In genomic region chr6:127518710-127519468, GRCh38 we compare ENCODE assay signal across 9 cellular contexts.
DNase-seq lines count a peak whose midpoint lies in the region; ATAC-seq, FAIRE-seq and TF ChIP-seq lines count a peak whose summit lies in the region.
"Had no signal": no experiment of that assay in that cellular context is flagged by ENCODE, and none has a peak within 500 bp of the region (broad histone marks: within the 10 kb centered on the region; RNA-seq: fewer than 3 reads in every experiment).

Gene MTCL3, minus strand, starts transcription at chr6:127519335.

- H3K9me3 ChIP-seq in small intestine (ENCODE audit: control insufficient read depth, low read depth): no peaks in the 10 kb centered on the region

- no peaks in the 10 kb centered on the region for H3K4me1 ChIP-seq in small intestine (ENCODE audit: control insufficient read depth in 2 of 2, insufficient read depth in 1 of 2, low read depth in 1 of 2, low read length in 1 of 2)

- no peaks in the 10 kb centered on the region for H3K36me3 ChIP-seq in small intestine (ENCODE audit: control insufficient read depth in 2 of 2, insufficient read depth in 2 of 2, low read length in 2 of 2)

- peaks cover 0 to 26% of the 10 kb centered on the region in 2 donors for H3K27me3 ChIP-seq in small intestine (ENCODE audit: control insufficient read depth in 2 of 2, insufficient read depth in 2 of 2, low read length in 2 of 2)

- TF ChIP-seq POLR2A in GM18505 (IDR thresholded peaks at IDR 0.05; ENCODE audit: borderline replicate concordance, extremely low read depth, insufficient read depth, insufficient read length): no peak

- peak within 1 kb of the TSS in 1 of 2 donors; percentile 1 for H3K4me3 ChIP-seq in small intestine (ENCODE audit: low read depth in 1 of 2, low read length in 2 of 2)

- DNase-seq in DMS 273 (lab: John Stamatoyannopoulos, UW; ENCODE audit: unreplicated experiment): peak; percentile 94
- peak; percentile 82 for DNase-seq in NCI-H2107 treated with DMSO at 0.1 percent for 48 hours (lab: John Stamatoyannopoulos, UW; ENCODE audit: unreplicated experiment)
- DNase-seq in activated CD8-positive, alpha-beta memory T cell treated with anti-CD3 and anti-CD28 coated beads, Interleukin-2, amount 50 U/mL, for 4 hours: peak; percentile 19
- peak; percentile 47 for DNase-seq in globus pallidus (ENCODE audit: low spot score)
- DNase-seq in small intestine: peak; percentile 7
- no peak for DNase-seq in AML-193 (lab: John Stamatoyannopoulos, UW)

- 5 to 8% (median 7%) methylated on average over 42 of the region's 42 CpGs for WGBS in small intestine, 3 donors

- no peak within 1 kb of the TSS for H3K27ac ChIP-seq in small intestine (ENCODE audit: low read depth in 1 of 2, low read length in 1 of 2)

- ATAC-seq in GM18505 (IDR thresholded peaks at IDR 0.05; ENCODE audit: unreplicated experiment) (no peak), HG02642 (IDR thresholded peaks at IDR 0.05; ENCODE audit: poor library complexity, unreplicated experiment) (no peak)
- ATAC-seq: HCT116 had no signal

- no peak for FAIRE-seq in small intestine (lab: Jason Lieb, UNC)

Comparison
In these comparisons a context has a peak if more than half of its experiments do, and no peak if none do; other contexts are left out.
1. DNase-seq: peak in DMS 273 (single experiment), NCI-H2107 treated with DMSO at 0.1 percent for 48 hours (single experiment), activated CD8-positive, alpha-beta memory T cell treated with anti-CD3 and anti-CD28 coated beads, Interleukin-2, amount 50 U/mL, for 4 hours (single experiment), globus pallidus (single experiment) and small intestine (single experiment); none in AML-193 (0 of 2).